Comparison of ENCODE assay signal across 22 cellular contexts in genomic region chr5:174376056-174376455, GRCh38.
"Had no signal": no experiment of that assay in that cellular context is flagged by ENCODE, and none has a peak within 500 bp of the region (broad histone marks: within the 10 kb centered on the region; RNA-seq: fewer than 3 reads in every experiment).

No MANE protein-coding gene starts in this region.

- H3K4me3 ChIP-seq: MG63, SJCRH30 had no signal

- ATAC-seq: HepG2, Right ventricle myocardium inferior, SK-N-SH treated with all-trans-retinoic acid at 6 μM for 48 hours had no signal

- H3K27me3 ChIP-seq: MG63, SJCRH30 had no signal

- H3K4me1 ChIP-seq: SJCRH30 had no signal

- H3K9me3 ChIP-seq: SJCRH30 had no signal

- H3K36me3 ChIP-seq: SJCRH30 had no signal

- H3K27ac ChIP-seq: SJCRH30 had no signal

- DNase-seq: IMR-90, KG1, MG63, NCI-H1092, NCI-H1105 treated with DMSO at 0.1 percent for 48 hours, NCI-H1417 treated with DMSO at 0.1 percent for 48 hours, NCI-H146, NCI-H1694 treated with DMSO at 0.1 percent for 48 hours, NCI-H1930, NCI-H2081 treated with DMSO at 0.1 percent for 48 hours, NCI-H2171, NCI-H226, NCI-H446, NCI-H510A, NCI-H524 treated with DMSO at 0.1 percent for 48 hours, NCI-H69, NCI-H774, SHP77 treated with DMSO at 0.1 percent for 48 hours, SJCRH30 had no signal
